1 cellular context compared by ENCODE assay signal in the genomic region with DNA sequence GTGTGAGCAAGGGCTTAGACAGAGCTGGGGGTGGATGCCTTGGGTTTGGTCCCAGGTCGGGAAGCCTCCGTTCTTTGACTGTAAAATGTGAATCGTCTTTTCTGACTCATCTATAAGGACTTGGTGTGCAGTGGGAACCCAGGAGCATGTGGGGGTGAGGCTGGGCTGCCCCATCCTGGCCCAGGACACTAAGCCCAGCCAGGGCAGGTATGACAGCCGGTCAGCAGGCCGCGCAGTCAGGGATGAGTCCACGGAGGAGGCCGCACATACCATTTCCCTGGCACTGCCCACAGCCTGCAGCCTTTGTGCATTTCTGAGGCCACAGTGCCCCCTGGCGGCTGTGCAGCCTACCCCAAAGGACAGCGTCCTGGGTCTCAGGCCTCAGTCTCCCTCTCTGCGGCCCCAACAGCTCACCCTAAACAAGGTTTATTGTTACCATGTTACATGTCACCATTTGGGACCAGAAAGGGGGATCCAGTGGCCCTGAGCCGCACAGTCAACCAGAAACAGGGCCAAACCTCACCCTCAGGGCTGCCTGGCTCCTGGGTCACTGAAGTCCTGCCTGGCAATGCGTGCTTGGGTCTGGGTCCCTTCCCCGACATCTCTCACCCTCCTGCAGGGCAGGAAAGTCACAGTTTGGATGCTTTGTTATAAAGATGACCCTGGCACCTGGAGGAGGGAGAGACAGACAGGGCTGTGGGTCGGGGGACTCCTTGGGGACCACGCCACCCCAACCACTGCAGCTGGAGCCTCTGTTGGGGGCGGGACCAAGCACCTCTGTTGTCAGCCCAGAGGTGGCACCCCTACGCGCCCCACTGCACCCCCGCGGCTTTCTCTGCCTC.
TF ChIP-seq lines count a peak whose summit lies in the region.

No MANE protein-coding gene starts in this region.

TF ChIP-seq in IMR-90, 13 proteins besides CTCF, POLR2A, EP300 and RAD21 (continued from another document):
- TF ChIP-seq MAZ (IDR thresholded peaks at IDR 0.05; ENCODE audit: borderline replicate concordance, low read depth, low read length) (peak; percentile 14; the same call in 1 of the 2 replicates), MAFK (IDR thresholded peaks at IDR 0.05; ENCODE audit: low read depth, low read length) (no peak), SMC3 (IDR thresholded peaks at IDR 0.05; ENCODE audit: low read depth, low read length) (peak; percentile 84), ELK1 (IDR thresholded peaks at IDR 0.05; ENCODE audit: borderline replicate concordance, low read depth, low read length) (no peak), CHD1 (IDR thresholded peaks at IDR 0.05; ENCODE audit: low read depth, low read length) (no peak)
